Comparison of ENCODE assay signal across 38 cellular contexts in the genomic region with DNA sequence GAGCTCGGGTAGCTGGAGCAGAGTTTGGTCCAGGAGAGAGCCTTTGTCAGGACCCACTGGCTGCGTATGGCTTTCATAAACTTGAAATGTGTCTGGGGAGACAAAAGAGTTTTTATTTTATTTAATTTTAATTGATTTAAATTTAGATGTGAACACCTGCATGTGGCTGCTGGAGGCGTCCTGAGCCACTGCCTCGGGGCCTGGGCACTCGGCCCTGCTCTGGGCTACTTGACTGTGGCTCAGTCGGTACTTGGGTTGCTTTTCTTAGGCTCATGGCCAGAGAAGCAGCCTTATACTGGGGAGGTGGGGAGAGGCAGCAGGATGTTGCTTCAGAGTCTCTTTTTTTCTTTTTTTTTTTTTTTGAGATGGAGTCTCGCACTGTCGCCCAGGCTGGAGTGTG.
"Had no signal": no experiment of that assay in that cellular context is flagged by ENCODE, and none has a peak within 500 bp of the region (broad histone marks: within the 10 kb centered on the region; RNA-seq: fewer than 3 reads in every experiment).

No MANE protein-coding gene starts in this region.

- H3K27ac Mint-ChIP-seq: activated naive CD4-positive, alpha-beta T cell treated with anti-CD3 and anti-CD28 coated beads for 36 hours; activated naive CD4-positive, alpha-beta T cell treated with anti-CD3 and anti-CD28 coated beads, Interleukin-2, amount 10 ng/mL, durations not matched to agents 7 days and 5 days; activated naive CD4-positive, alpha-beta T cell treated with anti-CD3 and anti-CD28 coated beads, Interleukin-2, amount 50 U/mL, for 24 hours; activated naive CD4-positive, alpha-beta T cell treated with anti-CD3 and anti-CD28 coated beads, Interleukin-2, amount 50 U/mL, for 72 hours; activated naive CD8-positive, alpha-beta T cell; activated naive CD8-positive, alpha-beta T cell treated with anti-CD3 and anti-CD28 coated beads for 36 hours; activated naive CD8-positive, alpha-beta T cell treated with anti-CD3 and anti-CD28 coated beads, Interleukin-2, amount 10 ng/mL, durations not matched to agents 7 days and 5 days; activated naive CD8-positive, alpha-beta T cell treated with anti-CD3 and anti-CD28 coated beads, Interleukin-2, amount 50 U/mL, for 24 hours; activated T-cell treated with anti-CD3 and anti-CD28 coated beads, Interleukin-2, amount 50 U/mL, for 24 hours; activated T-cell treated with anti-CD3 and anti-CD28 coated beads, Interleukin-2, amount 50 U/mL, for 72 hours; activated T-helper 1 cell treated with anti-CD3 and anti-CD28 coated beads, Interleukin-12 subunit alpha, Interleukin-12 subunit beta, Interleukin-2, Interleukin-4 antibody, amounts not matched to agents 30 ng/mL and 10 ng/mL and 1 ng/mL, durations not matched to agents 14 hours and 24 hours and 36 hours; activated T-helper 17 cell treated with anti-CD3 and anti-CD28 coated beads, Interleukin-2, amount 50 U/mL, for 72 hours; activated T-helper 2 cell treated with anti-CD3 and anti-CD28 coated beads, Interferon-gamma antibody, Interleukin-2, Interleukin-4, amounts not matched to agents 10 μg/mL and 5 μg/mL and 100 μg/mL, durations not matched to agents 14 hours and 24 hours and 36 hours had no signal

- H3K9me3 ChIP-seq: adrenal gland, ascending aorta, body of pancreas, breast epithelium had no signal

- H3K36me3 ChIP-seq: adrenal gland, ascending aorta, brain microvascular endothelial cell, breast epithelium, cardiac muscle cell had no signal

- H3K27ac ChIP-seq: adrenal gland, ascending aorta, body of pancreas, brain microvascular endothelial cell, breast epithelium, cardiac muscle cell had no signal

- H3K4me1 ChIP-seq: adrenal gland, ascending aorta, breast epithelium had no signal

- DNase-seq: activated effector memory CD4-positive, alpha-beta T cell treated with anti-CD3 and anti-CD28 coated beads, Interleukin-2, amount 50 U/mL, for 16 hours; activated effector memory CD4-positive, alpha-beta T cell treated with Interleukin-2 at 50 U/mL for 16 hours; activated gamma-delta T cell; activated gamma-delta T cell treated with Interleukin-2 at 50 U/mL for 16 hours; activated naive CD4-positive, alpha-beta T cell; activated naive CD4-positive, alpha-beta T cell treated with anti-CD3 and anti-CD28 coated beads for 36 hours; activated naive CD4-positive, alpha-beta T cell treated with anti-CD3 and anti-CD28 coated beads, Interleukin-2, amount 10 ng/mL, durations not matched to agents 7 days and 5 days; activated naive CD4-positive, alpha-beta T cell treated with anti-CD3 and anti-CD28 coated beads, Interleukin-2, amount 50 U/mL, for 16 hours; activated naive CD4-positive, alpha-beta T cell treated with Interleukin-2 at 50 U/mL for 16 hours; activated naive CD8-positive, alpha-beta T cell treated with anti-CD3 and anti-CD28 coated beads for 36 hours; activated naive CD8-positive, alpha-beta T cell treated with anti-CD3 and anti-CD28 coated beads, Interleukin-2, amount 10 ng/mL, durations not matched to agents 7 days and 5 days; activated naive CD8-positive, alpha-beta T cell treated with anti-CD3 and anti-CD28 coated beads, Interleukin-2, amount 50 U/mL, for 24 hours; activated T-cell treated with anti-CD3 and anti-CD28 coated beads for 4 hours; activated T-cell treated with anti-CD3 and anti-CD28 coated beads, Interleukin-2, amount 50 U/mL, for 1 hour; activated T-cell treated with anti-CD3 and anti-CD28 coated beads, Interleukin-2, amount 50 U/mL, for 24 hours; activated T-cell treated with anti-CD3 and anti-CD28 coated beads, Interleukin-2, amount 50 U/mL, for 4 hours; activated T-cell treated with anti-CD3 and anti-CD28 coated beads, Interleukin-2, amount 50 U/mL, for 48 hours; activated T-cell treated with anti-CD3 and anti-CD28 coated beads, Interleukin-2, amount 50 U/mL, for 72 hours; adrenal gland; amniotic stem cell; amygdala; aorta; body of pancreas; brain microvascular endothelial cell; caudate nucleus; central memory CD4-positive, alpha-beta T cell; cerebellar nuclear complex had no signal

- ATAC-seq: activated naive CD4-positive, alpha-beta T cell treated with anti-CD3 and anti-CD28 coated beads, Interleukin-2, amount 50 U/mL, for 72 hours; activated naive CD8-positive, alpha-beta T cell treated with anti-CD3 and anti-CD28 coated beads, Interleukin-2, amount 50 U/mL, for 24 hours; activated T-cell treated with anti-CD3 and anti-CD28 coated beads, Interleukin-2, amount 50 U/mL, for 4 hours; activated T-cell treated with anti-CD3 and anti-CD28 coated beads, Interleukin-2, amount 50 U/mL, for 72 hours; activated T-helper 17 cell treated with anti-CD3 and anti-CD28 coated beads, Interleukin-2, amount 50 U/mL, for 72 hours; body of pancreas had no signal

- H3K36me3 Mint-ChIP-seq: activated naive CD4-positive, alpha-beta T cell treated with anti-CD3 and anti-CD28 coated beads, Interleukin-2, amount 10 ng/mL, durations not matched to agents 7 days and 5 days; activated naive CD4-positive, alpha-beta T cell treated with anti-CD3 and anti-CD28 coated beads, Interleukin-2, amount 50 U/mL, for 24 hours; activated naive CD4-positive, alpha-beta T cell treated with anti-CD3 and anti-CD28 coated beads, Interleukin-2, amount 50 U/mL, for 72 hours; activated naive CD8-positive, alpha-beta T cell; activated naive CD8-positive, alpha-beta T cell treated with anti-CD3 and anti-CD28 coated beads for 36 hours; activated naive CD8-positive, alpha-beta T cell treated with anti-CD3 and anti-CD28 coated beads, Interleukin-2, amount 10 ng/mL, durations not matched to agents 7 days and 5 days; brain had no signal

- H3K4me1 Mint-ChIP-seq: activated naive CD4-positive, alpha-beta T cell treated with anti-CD3 and anti-CD28 coated beads, Interleukin-2, amount 10 ng/mL, durations not matched to agents 7 days and 5 days; activated naive CD4-positive, alpha-beta T cell treated with anti-CD3 and anti-CD28 coated beads, Interleukin-2, amount 50 U/mL, for 24 hours; activated naive CD8-positive, alpha-beta T cell treated with anti-CD3 and anti-CD28 coated beads for 36 hours; activated naive CD8-positive, alpha-beta T cell treated with anti-CD3 and anti-CD28 coated beads, Interleukin-2, amount 10 ng/mL, durations not matched to agents 7 days and 5 days; activated naive CD8-positive, alpha-beta T cell treated with anti-CD3 and anti-CD28 coated beads, Interleukin-2, amount 50 U/mL, for 24 hours; activated T-helper 17 cell treated with anti-CD3 and anti-CD28 coated beads, Interleukin-2, amount 50 U/mL, for 72 hours; central memory CD8-positive, alpha-beta T cell had no signal

- H3K4me3 Mint-ChIP-seq: activated naive CD4-positive, alpha-beta T cell treated with anti-CD3 and anti-CD28 coated beads for 36 hours; activated naive CD4-positive, alpha-beta T cell treated with anti-CD3 and anti-CD28 coated beads, Interleukin-2, amount 10 ng/mL, durations not matched to agents 7 days and 5 days; activated naive CD4-positive, alpha-beta T cell treated with anti-CD3 and anti-CD28 coated beads, Interleukin-2, amount 50 U/mL, for 24 hours; activated naive CD8-positive, alpha-beta T cell; activated naive CD8-positive, alpha-beta T cell treated with anti-CD3 and anti-CD28 coated beads for 36 hours; activated naive CD8-positive, alpha-beta T cell treated with anti-CD3 and anti-CD28 coated beads, Interleukin-2, amount 10 ng/mL, durations not matched to agents 7 days and 5 days; activated naive CD8-positive, alpha-beta T cell treated with anti-CD3 and anti-CD28 coated beads, Interleukin-2, amount 50 U/mL, for 24 hours; activated T-cell treated with anti-CD3 and anti-CD28 coated beads, Interleukin-2, amount 50 U/mL, for 24 hours; activated T-cell treated with anti-CD3 and anti-CD28 coated beads, Interleukin-2, amount 50 U/mL, for 4 hours; activated T-cell treated with anti-CD3 and anti-CD28 coated beads, Interleukin-2, amount 50 U/mL, for 72 hours; activated T-helper 1 cell treated with anti-CD3 and anti-CD28 coated beads, Interleukin-12 subunit alpha, Interleukin-12 subunit beta, Interleukin-2, Interleukin-4 antibody, amounts not matched to agents 30 ng/mL and 10 ng/mL and 1 ng/mL, durations not matched to agents 14 hours and 24 hours and 36 hours; activated T-helper 17 cell treated with anti-CD3 and anti-CD28 coated beads, Interleukin-2, amount 50 U/mL, for 72 hours; brain; central memory CD8-positive, alpha-beta T cell had no signal

- H3K27me3 ChIP-seq: adrenal gland, ascending aorta, body of pancreas, brain microvascular endothelial cell, breast epithelium, cardiac muscle cell had no signal

- H3K9me3 Mint-ChIP-seq: activated naive CD4-positive, alpha-beta T cell treated with anti-CD3 and anti-CD28 coated beads for 36 hours; activated naive CD4-positive, alpha-beta T cell treated with anti-CD3 and anti-CD28 coated beads, Interleukin-2, amount 50 U/mL, for 24 hours; activated naive CD4-positive, alpha-beta T cell treated with anti-CD3 and anti-CD28 coated beads, Interleukin-2, amount 50 U/mL, for 72 hours; activated naive CD8-positive, alpha-beta T cell treated with anti-CD3 and anti-CD28 coated beads for 36 hours; activated naive CD8-positive, alpha-beta T cell treated with anti-CD3 and anti-CD28 coated beads, Interleukin-2, amount 10 ng/mL, durations not matched to agents 7 days and 5 days; activated naive CD8-positive, alpha-beta T cell treated with anti-CD3 and anti-CD28 coated beads, Interleukin-2, amount 50 U/mL, for 24 hours; activated T-cell treated with anti-CD3 and anti-CD28 coated beads, Interleukin-2, amount 50 U/mL, for 24 hours; activated T-cell treated with anti-CD3 and anti-CD28 coated beads, Interleukin-2, amount 50 U/mL, for 4 hours; activated T-cell treated with anti-CD3 and anti-CD28 coated beads, Interleukin-2, amount 50 U/mL, for 72 hours; activated T-helper 1 cell treated with anti-CD3 and anti-CD28 coated beads, Interleukin-12 subunit alpha, Interleukin-12 subunit beta, Interleukin-2, Interleukin-4 antibody, amounts not matched to agents 30 ng/mL and 10 ng/mL and 1 ng/mL, durations not matched to agents 14 hours and 24 hours and 36 hours; activated T-helper 2 cell treated with anti-CD3 and anti-CD28 coated beads, Interferon-gamma antibody, Interleukin-2, Interleukin-4, amounts not matched to agents 10 μg/mL and 5 μg/mL and 100 μg/mL, durations not matched to agents 14 hours and 24 hours and 36 hours had no signal

- H3K27me3 Mint-ChIP-seq: activated naive CD4-positive, alpha-beta T cell treated with anti-CD3 and anti-CD28 coated beads, Interleukin-2, amount 10 ng/mL, durations not matched to agents 7 days and 5 days; activated naive CD4-positive, alpha-beta T cell treated with anti-CD3 and anti-CD28 coated beads, Interleukin-2, amount 50 U/mL, for 24 hours; activated naive CD8-positive, alpha-beta T cell; activated naive CD8-positive, alpha-beta T cell treated with anti-CD3 and anti-CD28 coated beads, Interleukin-2, amount 10 ng/mL, durations not matched to agents 7 days and 5 days; activated naive CD8-positive, alpha-beta T cell treated with anti-CD3 and anti-CD28 coated beads, Interleukin-2, amount 50 U/mL, for 24 hours; activated T-cell treated with anti-CD3 and anti-CD28 coated beads, Interleukin-2, amount 50 U/mL, for 24 hours; central memory CD8-positive, alpha-beta T cell had no signal

- H3K4me3 ChIP-seq: adrenal gland, ascending aorta, body of pancreas, breast epithelium, cardiac muscle cell had no signal
